ENCODE assay signal across 8 cellular contexts in genomic region chr7:80916770-80917681, GRCh38. TPM values are rescaled to one million over a fixed set of nuclear protein-coding genes. Genes with fewer than 3 reads are reported as not detected.
A peak's percentile ranks its signal among the peaks of the same experiment; 100 is the strongest.
DNase-seq lines count a peak whose midpoint lies in the region; ATAC-seq and TF ChIP-seq lines count a peak whose summit lies in the region.

No MANE protein-coding gene starts in this region.

- H3K4me3 ChIP-seq in ectodermal cell (ENCODE audit: insufficient read depth, low read depth, low read length) (peak overlapping the region; percentile 63), neural progenitor cell (no peak overlapping the region)

- H3K36me3 Mint-ChIP-seq in Calu3 (ENCODE audit: insufficient read depth, unreplicated experiment) (peaks cover 58% of the 10 kb centered on the region), neural progenitor cell (peaks cover 13% of the 10 kb centered on the region)

- no peak overlapping the region for H3K27ac ChIP-seq in ectodermal cell (ENCODE audit: insufficient read depth, low read depth, low read length, poor library complexity, severe bottlenecking)
- H3K27ac ChIP-seq in neural progenitor cell, result no peak overlapping the region

- H3K4me2 ChIP-seq in neural progenitor cell, result no peak overlapping the region

- no peaks in the 10 kb centered on the region for H4K20me1 ChIP-seq in neural progenitor cell (ENCODE audit: low read depth)

- H3K79me2 ChIP-seq in neural progenitor cell (ENCODE audit: low read depth), result no peaks in the 10 kb centered on the region

- no peaks in the 10 kb centered on the region for H3K4me1 ChIP-seq in ectodermal cell (ENCODE audit: control insufficient read depth, insufficient read depth, low read length)
- peaks cover 4% of the 10 kb centered on the region for H3K4me1 ChIP-seq in neural progenitor cell

- intact Hi-C loops in Calu3 (cut with micrococcal nuclease; ENCODE audit: unreplicated experiment), result no loop called here
- intact Hi-C loops in sciatic nerve (cut with DNase I), result no loop called here

- BruUV-seq in Calu3 (replicated peaks; lab: Mats Ljungman, UMichigan), result no TSS peak

- H3K27me3 Mint-ChIP-seq in Calu3 (ENCODE audit: unreplicated experiment) (no peaks in the 10 kb centered on the region), neural progenitor cell (ENCODE audit: insufficient read depth, low read depth) (peaks cover 6% of the 10 kb centered on the region)

- H3K9me3 Mint-ChIP-seq in Calu3 (ENCODE audit: low read depth, unreplicated experiment) (no peaks in the 10 kb centered on the region), neural progenitor cell (no peaks in the 10 kb centered on the region)

- TF ChIP-seq CTCF in Calu3 (IDR thresholded peaks at IDR 0.05; ENCODE audit: unreplicated experiment) (no peak), neural progenitor cell (IDR thresholded peaks at IDR 0.05) (peak; percentile 46)

- H2AFZ ChIP-seq in neural progenitor cell (replicated peaks), result no peak overlapping the region

- peaks cover 20% of the 10 kb centered on the region for H3F3A ChIP-seq in neural progenitor cell (ENCODE audit: low read depth)

- no peak overlapping the region for H3K9ac ChIP-seq in neural progenitor cell

- DNase-seq in Calu3 (no peak), NCI-H2227 (lab: John Stamatoyannopoulos, UW; ENCODE audit: unreplicated experiment) (peak; percentile 11), neural progenitor cell (ENCODE audit: low spot score) (no peak), nucleus accumbens (lab: John Stamatoyannopoulos, UW) (no peak), islet precursor cell (no peak), sciatic nerve (ENCODE audit: low spot score) (no peak)

- H3K27me3 ChIP-seq in ectodermal cell (ENCODE audit: control insufficient read depth, insufficient read depth, low read length, poor library complexity, severe bottlenecking) (no peaks in the 10 kb centered on the region), neural progenitor cell (peaks cover 22% of the 10 kb centered on the region)

- H3K4me3 Mint-ChIP-seq in Calu3 (ENCODE audit: low read depth, unreplicated experiment) (peak overlapping the region; percentile 86), neural progenitor cell (peak overlapping the region; percentile 88)

- H3K36me3 ChIP-seq in ectodermal cell (ENCODE audit: control insufficient read depth, insufficient read depth, low read length), result no peaks in the 10 kb centered on the region
- no peaks in the 10 kb centered on the region for H3K36me3 ChIP-seq in neural progenitor cell

- H3K9me3 ChIP-seq in ectodermal cell (ENCODE audit: control insufficient read depth, low read length), result no peaks in the 10 kb centered on the region
- no peaks in the 10 kb centered on the region for H3K9me3 ChIP-seq in neural progenitor cell (ENCODE audit: low read depth)

- ATAC-seq in GM21619 (IDR thresholded peaks at IDR 0.05; ENCODE audit: unreplicated experiment), result no peak
- no peak for ATAC-seq in sciatic nerve

- 77% methylated on average over 3 of the region's 3 CpGs; no CpG with 5 or more reads in 1 of the 2 experiments for WGBS in ectodermal cell, 2 experiments

- H3K4me1 Mint-ChIP-seq in Calu3 (ENCODE audit: low read depth, unreplicated experiment) (peaks cover 33% of the 10 kb centered on the region), neural progenitor cell (peaks cover 33% of the 10 kb centered on the region)

- H3K27ac Mint-ChIP-seq in Calu3 (ENCODE audit: unreplicated experiment) (peak overlapping the region; percentile 69), neural progenitor cell (no peak overlapping the region)

- CTCF ChIA-PET in Calu3 (lab: Charles Lee), result interaction anchor here (0.7 to 1.5 kb wide), 4 partner anchors 24 to 553 kb away, joined by 3 to 4 read pairs (median 4); no protein-coding TSS in a partner anchor

RNA-seq across cellular contexts. Expression of gene SEMA3C, which starts 1.8 kb away (rescaled TPM):
- total RNA-seq in Calu3 (2022), result 61.1 and 67.7 TPM in 2 replicates
- 21.9 TPM for polyA plus RNA-seq in ectodermal cell (2013, experiment 1 of 4)
- 15.9 TPM for polyA plus RNA-seq in ectodermal cell (2013, experiment 2 of 4)
- polyA plus RNA-seq in ectodermal cell (2013, experiment 3 of 4), result 23.5 TPM
- polyA plus RNA-seq in ectodermal cell (2013, experiment 4 of 4), result 25.2 TPM
- 0.28 and 0.54 TPM in 2 replicates for total RNA-seq in neural progenitor cell (ENCODE audit: low replicate concordance)
- total RNA-seq in sciatic nerve, result 143 TPM

Comparison
In these comparisons a context has a peak if more than half of its experiments do, and no peak if none do; other contexts are left out.
1. RNA of gene SEMA3C, which starts 1.8 kb away (total RNA-seq): 143 TPM in sciatic nerve (single experiment) and 61.1 to 67.7 TPM in Calu3; 0.28 to 0.54 TPM in neural progenitor cell; every median in the first group is over 10 times any median in the second.